Comparison of ENCODE assay signal across 18 cellular contexts in the genomic region with DNA sequence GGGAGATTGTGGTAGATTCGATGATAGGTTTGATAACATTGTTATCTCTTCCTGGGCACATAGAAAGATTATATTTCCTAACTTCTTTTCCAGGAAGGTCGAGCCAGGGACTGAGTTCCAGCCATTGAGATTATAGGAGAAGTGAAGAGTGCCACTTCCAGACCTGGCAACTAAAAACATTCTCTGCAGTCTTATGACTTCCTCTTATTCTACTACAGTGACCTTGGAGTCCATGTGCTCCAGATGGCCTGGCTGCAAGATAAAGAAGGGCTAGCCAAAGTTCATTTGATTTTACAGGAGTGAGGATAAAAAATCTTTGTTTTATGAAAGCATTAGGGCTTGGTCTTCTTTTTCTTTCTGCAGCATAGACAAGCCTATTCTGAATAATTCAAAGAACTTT.
DNase-seq lines count a peak whose midpoint lies in the region; ATAC-seq, FAIRE-seq and TF ChIP-seq lines count a peak whose summit lies in the region.
"Had no signal": no experiment of that assay in that cellular context is flagged by ENCODE, and none has a peak within 500 bp of the region (broad histone marks: within the 10 kb centered on the region; RNA-seq: fewer than 3 reads in every experiment).

No MANE protein-coding gene starts in this region.

- H3K9me3 ChIP-seq in pancreas, result no peaks in the 10 kb centered on the region

- peaks cover 0 to 8% (median 4%) of the 10 kb centered on the region in 3 donors for H3K4me1 ChIP-seq in pancreas

- no peak for TF ChIP-seq CTCF in pancreas (IDR thresholded peaks at IDR 0.05)

- no peak overlapping the region for H3K27ac ChIP-seq in pancreas

- DNase-seq in G401 (ENCODE audit: low spot score) (peak; percentile 85), NCI-H446 (lab: John Stamatoyannopoulos, UW) (peak; percentile 3 to 58), dermis blood vessel endothelial cell (peak; percentile 25), pancreas (peak in 2 of 6 donors; percentile 15 to 19), NCI-H2081 treated with DMSO at 0.1 percent for 48 hours (lab: John Stamatoyannopoulos, UW) (no peak)
- DNase-seq: ACHN; CD4-positive, CD25-positive, alpha-beta regulatory T cell; DMS79 treated with DMSO at 0.1 percent for 48 hours; GDM1; H9; Karpas-422; NCI-H1417 treated with DMSO at 0.1 percent for 48 hours; NCI-H345; NCI-H748 treated with DMSO at 0.1 percent for 48 hours; SHP77 treated with DMSO at 0.1 percent for 48 hours had no signal

- no peaks in the 10 kb centered on the region for H3K27me3 ChIP-seq in pancreas

- H3K36me3 ChIP-seq in pancreas, result no peaks in the 10 kb centered on the region

- FAIRE-seq in pancreas (lab: Jason Lieb, UNC), result no peak

- peak; percentile 40 to 86 (median 77) for ATAC-seq in pancreas
- no peak for ATAC-seq in GM18505 (IDR thresholded peaks at IDR 0.05; ENCODE audit: unreplicated experiment)
- no peak for ATAC-seq in HG03159 (IDR thresholded peaks at IDR 0.05; ENCODE audit: unreplicated experiment)
- ATAC-seq: Panc1 had no signal

- intact Hi-C loops in pancreas (cut with DNase I), result no loop called here

- WGBS in pancreas, 2 donors, result 27 to 37% methylated on average over 2 of the region's 2 CpGs

- in situ Hi-C loops in G401 (cut with HindIII; ENCODE audit: low sequenced_read_pairs), result no loop called here

- TF ChIP-seq POLR2A in GM18505 (IDR thresholded peaks at IDR 0.05; ENCODE audit: borderline replicate concordance, extremely low read depth, insufficient read depth, insufficient read length), result no peak

- H3K4me3 ChIP-seq in pancreas, result no peak overlapping the region

Comparison
In these comparisons a context has a peak if more than half of its experiments do, and no peak if none do; other contexts are left out.
1. ATAC-seq: peak in pancreas (4 of 4); none in GM18505 (single experiment) and HG03159 (single experiment).